In the genomic region with DNA sequence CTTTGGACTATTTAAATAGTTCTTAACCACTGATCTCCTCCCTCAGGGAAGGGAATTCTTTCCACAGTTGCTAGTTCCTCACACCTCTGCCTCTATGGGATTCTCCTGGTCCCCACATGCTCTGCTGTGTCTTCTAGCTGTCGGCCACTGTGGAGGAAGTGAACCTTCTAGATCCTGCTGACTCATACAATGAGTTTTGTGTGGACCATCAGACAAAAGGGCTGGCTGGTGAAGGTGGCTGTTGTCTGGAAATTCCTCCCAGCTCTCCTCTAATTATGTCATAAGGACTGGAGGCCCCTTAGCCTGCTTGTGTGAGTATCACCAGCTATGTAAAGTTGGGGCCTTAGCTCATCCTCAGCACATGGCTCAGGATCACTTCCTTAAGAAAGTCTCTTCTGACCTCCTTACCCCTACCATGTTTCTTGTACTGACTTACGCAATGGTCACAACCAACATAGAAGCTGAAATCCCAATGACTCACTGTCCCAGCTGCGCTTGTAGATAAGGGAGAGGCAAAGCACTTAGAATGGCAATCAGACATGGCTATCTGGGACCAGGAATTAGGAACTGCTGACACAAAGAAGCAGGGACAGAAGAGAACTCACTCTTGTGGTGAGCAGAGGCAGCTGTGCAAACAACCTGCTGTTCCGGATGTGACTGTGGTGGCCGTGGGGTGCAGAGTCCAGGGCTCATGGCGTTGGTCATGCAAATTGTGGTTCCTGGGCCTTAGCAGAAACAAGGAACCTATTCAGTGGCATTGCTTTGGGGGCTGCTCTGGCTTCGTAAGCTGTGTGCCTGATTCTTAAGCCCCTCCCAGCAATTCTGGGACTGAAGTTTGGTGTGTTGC, we compare ENCODE assay signal across 8 cellular contexts. TPM values are rescaled to one million over a fixed set of nuclear protein-coding genes. Genes with fewer than 3 reads are reported as not detected.
DNase-seq lines count a peak whose midpoint lies in the region; ATAC-seq and TF ChIP-seq lines count a peak whose summit lies in the region.

No MANE protein-coding gene starts in this region.

- H3K27ac Mint-ChIP-seq in IgD-negative memory B cell = peak overlapping the region; percentile 88 to 96 (median 95)

- H3K36me3 Mint-ChIP-seq in IgD-negative memory B cell = peaks cover 2% of the 10 kb centered on the region

- H3K27me3 ChIP-seq in neutrophil = no peaks in the 10 kb centered on the region

- in situ Hi-C loops in ACHN (cut with HindIII; ENCODE audit: low pct_ligation_motif_present, low pct_unique_long_range_greater_than_20kb, low sequenced_read_pairs) = loop anchor here (25.0 kb wide), 1 partner anchor 93 kb away; no protein-coding TSS in a partner anchor

- H3K4me3 ChIP-seq in fibroblast of pulmonary artery (replicated peaks; ENCODE audit: low read depth, low read length) (no peak overlapping the region), neutrophil (ENCODE audit: low read depth in 1 of 2, low read length in 1 of 2) (peak overlapping the region in 1 of 2 experiments; percentile 14)

- peaks cover 15 to 37% of the 10 kb centered on the region in 2 experiments for H3K4me1 ChIP-seq in neutrophil (ENCODE audit: control insufficient read depth in 1 of 2, insufficient read depth in 1 of 2, low read depth in 1 of 2, low read length in 1 of 2)

- TF ChIP-seq CTCF in GM12873 (IDR thresholded peaks at IDR 0.05; ENCODE audit: insufficient read depth, low read depth, low read length, missing control alignments) (peak; percentile 8), fibroblast of pulmonary artery (IDR thresholded peaks at IDR 0.05; ENCODE audit: low read length, missing control alignments) (no peak), neutrophil (IDR thresholded peaks at IDR 0.05) (no peak)

- H3K9me3 ChIP-seq in neutrophil = no peaks in the 10 kb centered on the region

- H3K36me3 ChIP-seq in neutrophil = no peaks in the 10 kb centered on the region

- H3K4me3 Mint-ChIP-seq in IgD-negative memory B cell = peak overlapping the region; percentile 52 to 87 (median 76)

- peaks cover 38 to 46% (median 42%) of the 10 kb centered on the region in 3 donors for H3K4me1 Mint-ChIP-seq in IgD-negative memory B cell

- peak overlapping the region; percentile 83 for H3K27ac ChIP-seq in neutrophil

- H3K9me3 Mint-ChIP-seq in IgD-negative memory B cell = no peaks in the 10 kb centered on the region

- peak; percentile 72 for ATAC-seq in GM21786 (IDR thresholded peaks at IDR 0.05; ENCODE audit: unreplicated experiment)

- DNase-seq in SK-N-DZ (ENCODE audit: low spot score) (peak; percentile 7), fibroblast of pulmonary artery (ENCODE audit: low read depth) (peak; percentile 96), ACHN (no peak), NCI-H2227 (lab: John Stamatoyannopoulos, UW; ENCODE audit: unreplicated experiment) (no peak)

- H3K27me3 Mint-ChIP-seq in IgD-negative memory B cell = no peaks in the 10 kb centered on the region

RNA-seq across cellular contexts. Expression of a gene that starts 2.5 kb away (rescaled TPM):
- 1.2 TPM for polyA plus RNA-seq in IgD-negative memory B cell
- polyA plus RNA-seq in SK-N-DZ (2014; cell fraction: cytosol; rRNA removed) = not detected in 2 replicates
- polyA plus RNA-seq in SK-N-DZ (2014; cell fraction: nucleus; rRNA removed) = not detected in 2 replicates

Comparison
In these comparisons a context has a peak if more than half of its experiments do, and no peak if none do; other contexts are left out.
1. DNase-seq: peak in SK-N-DZ (single experiment) and fibroblast of pulmonary artery (single experiment); none in ACHN (single experiment) and NCI-H2227 (single experiment).